Comparison of ENCODE assay signal across 8 cellular contexts in genomic region chr22:17773606-17774205, GRCh38. TPM values are rescaled to one million over a fixed set of nuclear protein-coding genes. Genes with fewer than 3 reads are reported as not detected.
A peak's percentile ranks its signal among the peaks of the same experiment; 100 is the strongest.
DNase-seq lines count a peak whose midpoint lies in the region; ATAC-seq and TF ChIP-seq lines count a peak whose summit lies in the region.

No MANE protein-coding gene starts in this region.

- DNase-seq in CD8-positive, alpha-beta T cell, result peak; percentile 26 to 70 (median 63)
- peak; percentile 6 for DNase-seq in NCI-H146 treated with DMSO at 0.1 percent for 48 hours (lab: John Stamatoyannopoulos, UW; ENCODE audit: unreplicated experiment)
- peak; percentile 90 for DNase-seq in activated CD4-positive, alpha-beta T cell treated with anti-CD3 and anti-CD28 coated beads, Interleukin-2, amount 10 ng/mL, durations not matched to agents 24 days and 14 days
- DNase-seq in stimulated activated naive B cell treated with anti-CD40 and anti-IgM and Interleukin-4, amounts not matched to agents 10 μg/mL and 1 μg/mL and 100 μg/mL, for 72 hours, result peak; percentile 70

- peak; percentile 47 for ATAC-seq in CD8-positive, alpha-beta T cell
- ATAC-seq in GM21528 (IDR thresholded peaks at IDR 0.05; ENCODE audit: low FRiP score, unreplicated experiment), result peak; percentile 40
- ATAC-seq in stimulated activated naive B cell treated with anti-CD40 and anti-IgM and Interleukin-4, amounts not matched to agents 10 μg/mL and 1 μg/mL and 100 μg/mL, for 72 hours (replicated peaks), result peak; percentile 29 to 40
- ATAC-seq in HG02571 (IDR thresholded peaks at IDR 0.05; ENCODE audit: unreplicated experiment), result no peak

- H3K4me1 ChIP-seq in CD8-positive, alpha-beta T cell (ENCODE audit: insufficient read depth, low read length), result peaks cover 76% of the 10 kb centered on the region
- peaks cover 33 to 41% of the 10 kb centered on the region in 2 donors for H3K4me1 ChIP-seq in duodenal mucosa (ENCODE audit: control insufficient read depth in 1 of 2, insufficient read depth in 2 of 2, low read length in 2 of 2)
- peaks cover 10% of the 10 kb centered on the region for H3K4me1 ChIP-seq in mesodermal cell (ENCODE audit: control insufficient read depth, insufficient read depth, low read length, poor library complexity, severe bottlenecking)

- whole genome bisulfite sequencing in mesodermal cell (ENCODE audit: insufficient coverage in 2 of 2), 2 experiments, result 0 to 1% methylated on average over 11 to 30 of the region's 47 CpGs

- peaks cover 78% of the 10 kb centered on the region for H3K4me1 Mint-ChIP-seq in CD8-positive, alpha-beta T cell (ENCODE audit: low read depth)
- peaks cover 50% of the 10 kb centered on the region for H3K4me1 Mint-ChIP-seq in activated CD4-positive, alpha-beta T cell treated with anti-CD3 and anti-CD28 coated beads, Interleukin-2, amount 10 ng/mL, durations not matched to agents 24 days and 14 days
- H3K4me1 Mint-ChIP-seq in stimulated activated naive B cell treated with anti-CD40 and anti-IgM and Interleukin-4, amounts not matched to agents 10 μg/mL and 1 μg/mL and 100 μg/mL, for 72 hours, result peaks cover 54 to 82% of the 10 kb centered on the region in 2 donors

- H3K27me3 ChIP-seq in CD8-positive, alpha-beta T cell (ENCODE audit: insufficient read depth, low read length), result no peaks in the 10 kb centered on the region
- no peaks in the 10 kb centered on the region for H3K27me3 ChIP-seq in duodenal mucosa (ENCODE audit: control insufficient read depth in 1 of 2, insufficient read depth in 2 of 2, low read length in 2 of 2)

- H3K36me3 ChIP-seq in CD8-positive, alpha-beta T cell (ENCODE audit: insufficient read depth, low read length), result no peaks in the 10 kb centered on the region
- H3K36me3 ChIP-seq in duodenal mucosa (ENCODE audit: control insufficient read depth in 1 of 2, insufficient read depth in 2 of 2, low read length in 2 of 2), result peaks cover 0 to 4% of the 10 kb centered on the region in 2 donors
- no peaks in the 10 kb centered on the region for H3K36me3 ChIP-seq in mesodermal cell (ENCODE audit: control insufficient read depth, insufficient read depth, low read length)

- H3K9ac ChIP-seq in duodenal mucosa (ENCODE audit: low read depth in 1 of 2, low read length in 2 of 2), result peak overlapping the region; percentile 57 to 60

- intact Hi-C loops in CD8-positive, alpha-beta T cell (cut with DNase I, micrococcal nuclease), result loop anchor here in 1 of 2 experiments (10.0 kb wide), 1 partner anchor 689 kb away; the partner anchor contains the start of gene IL17RA
- intact Hi-C loops in activated CD4-positive, alpha-beta T cell treated with anti-CD3 and anti-CD28 coated beads, Interleukin-2, amount 10 ng/mL, durations not matched to agents 24 days and 14 days (cut with micrococcal nuclease), result loop anchor here (1.0 to 5.0 kb wide), 2 partner anchors 8 to 136 kb away; partner anchors contain the start of gene BCL2L13

- no peak for TF ChIP-seq CTCF in CD8-positive, alpha-beta T cell (IDR thresholded peaks at IDR 0.05)

- H3K27ac ChIP-seq in CD8-positive, alpha-beta T cell (ENCODE audit: low read depth, low read length), result peak overlapping the region; percentile 36
- H3K27ac ChIP-seq in duodenal mucosa (ENCODE audit: low read depth, low read length) (peak overlapping the region; percentile 62), mesodermal cell (ENCODE audit: low read depth, low read length, severe bottlenecking) (peak overlapping the region; percentile 23)

- peak overlapping the region; percentile 65 for H3K4me3 ChIP-seq in CD8-positive, alpha-beta T cell (ENCODE audit: low read depth, low read length)
- H3K4me3 ChIP-seq in duodenal mucosa (ENCODE audit: low read depth in 1 of 2, low read length in 2 of 2) (peak overlapping the region; percentile 56 to 79), mesodermal cell (ENCODE audit: extremely low read depth, insufficient read depth, low read length, poor library complexity, severe bottlenecking) (peak overlapping the region; percentile 53)

- no peaks in the 10 kb centered on the region for H3K9me3 ChIP-seq in CD8-positive, alpha-beta T cell (ENCODE audit: low read length)
- H3K9me3 ChIP-seq in duodenal mucosa (ENCODE audit: control insufficient read depth in 1 of 2, low read length in 2 of 2), result no peaks in the 10 kb centered on the region
- no peaks in the 10 kb centered on the region for H3K9me3 ChIP-seq in mesodermal cell (ENCODE audit: control insufficient read depth, low read length)

- H3K27me3 Mint-ChIP-seq in CD8-positive, alpha-beta T cell (ENCODE audit: low read depth), result no peaks in the 10 kb centered on the region
- peaks cover 14% of the 10 kb centered on the region for H3K27me3 Mint-ChIP-seq in activated CD4-positive, alpha-beta T cell treated with anti-CD3 and anti-CD28 coated beads, Interleukin-2, amount 10 ng/mL, durations not matched to agents 24 days and 14 days
- H3K27me3 Mint-ChIP-seq in stimulated activated naive B cell treated with anti-CD40 and anti-IgM and Interleukin-4, amounts not matched to agents 10 μg/mL and 1 μg/mL and 100 μg/mL, for 72 hours, result no peaks in the 10 kb centered on the region

- CTCF ChIA-PET in CD8-positive, alpha-beta T cell (lab: Charles Lee), result interaction anchor here (0.8 to 7.4 kb wide), 3 partner anchors 9 to 31 kb away, joined by 3 to 55 read pairs (median 40); no protein-coding TSS in a partner anchor

- H3K4me3 Mint-ChIP-seq in CD8-positive, alpha-beta T cell, result peak overlapping the region; percentile 90
- H3K4me3 Mint-ChIP-seq in activated CD4-positive, alpha-beta T cell treated with anti-CD3 and anti-CD28 coated beads, Interleukin-2, amount 10 ng/mL, durations not matched to agents 24 days and 14 days, result peak overlapping the region; percentile 86
- H3K4me3 Mint-ChIP-seq in stimulated activated naive B cell treated with anti-CD40 and anti-IgM and Interleukin-4, amounts not matched to agents 10 μg/mL and 1 μg/mL and 100 μg/mL, for 72 hours, result peak overlapping the region; percentile 93 to 97

- H3K27ac Mint-ChIP-seq in CD8-positive, alpha-beta T cell, result peak overlapping the region; percentile 90
- peak overlapping the region; percentile 77 for H3K27ac Mint-ChIP-seq in activated CD4-positive, alpha-beta T cell treated with anti-CD3 and anti-CD28 coated beads, Interleukin-2, amount 10 ng/mL, durations not matched to agents 24 days and 14 days
- H3K27ac Mint-ChIP-seq in stimulated activated naive B cell treated with anti-CD40 and anti-IgM and Interleukin-4, amounts not matched to agents 10 μg/mL and 1 μg/mL and 100 μg/mL, for 72 hours, result peak overlapping the region; percentile 97

- POLR2A ChIA-PET in CD8-positive, alpha-beta T cell (lab: Charles Lee), result interaction anchor here (0.6 to 1.1 kb wide), 3 partner anchors 8 to 1170 kb away, joined by 3 read pairs; no protein-coding TSS in a partner anchor

- H3K9me3 Mint-ChIP-seq in CD8-positive, alpha-beta T cell, result no peaks in the 10 kb centered on the region
- no peaks in the 10 kb centered on the region for H3K9me3 Mint-ChIP-seq in activated CD4-positive, alpha-beta T cell treated with anti-CD3 and anti-CD28 coated beads, Interleukin-2, amount 10 ng/mL, durations not matched to agents 24 days and 14 days
- H3K9me3 Mint-ChIP-seq in stimulated activated naive B cell treated with anti-CD40 and anti-IgM and Interleukin-4, amounts not matched to agents 10 μg/mL and 1 μg/mL and 100 μg/mL, for 72 hours, result no peaks in the 10 kb centered on the region

- peaks cover 21% of the 10 kb centered on the region for H3K36me3 Mint-ChIP-seq in CD8-positive, alpha-beta T cell
- H3K36me3 Mint-ChIP-seq in activated CD4-positive, alpha-beta T cell treated with anti-CD3 and anti-CD28 coated beads, Interleukin-2, amount 10 ng/mL, durations not matched to agents 24 days and 14 days (ENCODE audit: low read depth), result peaks cover 4% of the 10 kb centered on the region
- peaks cover 43 to 59% of the 10 kb centered on the region in 2 donors for H3K36me3 Mint-ChIP-seq in stimulated activated naive B cell treated with anti-CD40 and anti-IgM and Interleukin-4, amounts not matched to agents 10 μg/mL and 1 μg/mL and 100 μg/mL, for 72 hours

RNA-seq across cellular contexts. Expression of gene BID, which starts 0.6 kb away (rescaled TPM):
- 10 to 100 TPM; 14.4 to 15.0 TPM for total RNA-seq in CD8-positive, alpha-beta T cell
- 17.8 and 18.0 TPM in 2 replicates for total RNA-seq in activated CD4-positive, alpha-beta T cell treated with anti-CD3 and anti-CD28 coated beads, Interleukin-2, amount 10 ng/mL, durations not matched to agents 24 days and 14 days
- 30.1 TPM for polyA plus RNA-seq in mesodermal cell (2013, experiment 1 of 2)
- polyA plus RNA-seq in mesodermal cell (2013, experiment 2 of 2), result 22.9 TPM

Comparison
In these comparisons a context has a peak if more than half of its experiments do, and no peak if none do; other contexts are left out.
1. DNase-seq: peak in every context shown above with its lines; median percentile 90 in activated CD4-positive, alpha-beta T cell treated with anti-CD3 and anti-CD28 coated beads, Interleukin-2, amount 10 ng/mL, durations not matched to agents 24 days and 14 days; 70 in stimulated activated naive B cell treated with anti-CD40 and anti-IgM and Interleukin-4, amounts not matched to agents 10 μg/mL and 1 μg/mL and 100 μg/mL, for 72 hours; 63 in CD8-positive, alpha-beta T cell; 6 in NCI-H146 treated with DMSO at 0.1 percent for 48 hours.